ENCODE assay signal across 1 cellular context in genomic region chr19:5827891-5828660, GRCh38.
A peak's percentile ranks its signal among the peaks of the same experiment; 100 is the strongest.
TF ChIP-seq lines count a peak whose summit lies in the region.

No MANE protein-coding gene starts in this region.

TF ChIP-seq in SK-N-SH, 30 proteins besides CTCF, POLR2A, EP300 and RAD21 (continued from another document):
- TF ChIP-seq, protein P1, sequence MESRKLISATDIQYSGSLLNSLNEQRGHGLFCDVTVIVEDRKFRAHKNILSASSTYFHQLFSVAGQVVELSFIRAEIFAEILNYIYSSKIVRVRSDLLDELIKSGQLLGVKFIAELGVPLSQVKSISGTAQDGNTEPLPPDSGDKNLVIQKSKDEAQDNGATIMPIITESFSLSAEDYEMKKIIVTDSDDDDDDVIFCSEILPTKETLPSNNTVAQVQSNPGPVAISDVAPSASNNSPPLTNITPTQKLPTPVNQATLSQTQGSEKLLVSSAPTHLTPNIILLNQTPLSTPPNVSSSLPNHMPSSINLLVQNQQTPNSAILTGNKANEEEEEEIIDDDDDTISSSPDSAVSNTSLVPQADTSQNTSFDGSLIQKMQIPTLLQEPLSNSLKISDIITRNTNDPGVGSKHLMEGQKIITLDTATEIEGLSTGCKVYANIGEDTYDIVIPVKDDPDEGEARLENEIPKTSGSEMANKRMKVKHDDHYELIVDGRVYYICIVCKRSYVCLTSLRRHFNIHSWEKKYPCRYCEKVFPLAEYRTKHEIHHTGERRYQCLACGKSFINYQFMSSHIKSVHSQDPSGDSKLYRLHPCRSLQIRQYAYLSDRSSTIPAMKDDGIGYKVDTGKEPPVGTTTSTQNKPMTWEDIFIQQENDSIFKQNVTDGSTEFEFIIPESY (IDR thresholded peaks at IDR 0.05; ENCODE audit: borderline replicate concordance, low read depth), result peak; percentile 98
- TF ChIP-seq GABPA (IDR thresholded peaks at IDR 0.05; ENCODE audit: low read depth) (no peak), NRF1 (IDR thresholded peaks at IDR 0.05; ENCODE audit: low read depth, low read length) (peak; percentile 73), CHD2 (IDR thresholded peaks at IDR 0.05; ENCODE audit: low read length, partially characterized antibody) (peak; percentile 100), USF2 (IDR thresholded peaks at IDR 0.05; ENCODE audit: borderline replicate concordance, low read depth, low read length) (no peak), RXRA (IDR thresholded peaks at IDR 0.05; ENCODE audit: borderline replicate concordance, low read depth) (no peak), ELF1 (IDR thresholded peaks at IDR 0.05) (no peak), SIN3A (IDR thresholded peaks at IDR 0.05; ENCODE audit: borderline replicate concordance, low read depth, low read length) (peak; percentile 75; the same call in 1 of the 2 replicates), YY1 (IDR thresholded peaks at IDR 0.05; ENCODE audit: low read depth) (0 out of 2 replicates have a peak, but pooled peaks have one; percentile 40), TAF1 (IDR thresholded peaks at IDR 0.05; ENCODE audit: borderline replicate concordance, low read depth, low read length) (peak; percentile 73), FOXJ3 (CRISPR knock-in tag; IDR thresholded peaks at IDR 0.05) (0 out of 2 replicates have a peak, but pooled peaks have one; percentile 32), JUND (IDR thresholded peaks at IDR 0.05) (no peak; the same call in 1 of the 2 replicates), SMC3 (IDR thresholded peaks at IDR 0.05; ENCODE audit: low read depth, low read length) (no peak), NFIC (IDR thresholded peaks at IDR 0.05; ENCODE audit: borderline replicate concordance) (no peak), EZH2phosphoT487 (IDR thresholded peaks at IDR 0.05; ENCODE audit: borderline replicate concordance, low read depth) (no peak), FOSL2 (IDR thresholded peaks at IDR 0.05; ENCODE audit: borderline replicate concordance, low read depth) (peak; percentile 86; the same call in 1 of the 2 replicates), REST (IDR thresholded peaks at IDR 0.05; ENCODE audit: low read depth, low read length) (0 out of 2 replicates have a peak, but pooled peaks have one; percentile 20), FOXM1 (IDR thresholded peaks at IDR 0.05; ENCODE audit: low read depth) (no peak), MAX (IDR thresholded peaks at IDR 0.05; ENCODE audit: low read depth) (peak; percentile 89), RFX5 (IDR thresholded peaks at IDR 0.05; ENCODE audit: low read length) (no peak), PBX3 (IDR thresholded peaks at IDR 0.05) (no peak)
- TF ChIP-seq, protein P2, sequence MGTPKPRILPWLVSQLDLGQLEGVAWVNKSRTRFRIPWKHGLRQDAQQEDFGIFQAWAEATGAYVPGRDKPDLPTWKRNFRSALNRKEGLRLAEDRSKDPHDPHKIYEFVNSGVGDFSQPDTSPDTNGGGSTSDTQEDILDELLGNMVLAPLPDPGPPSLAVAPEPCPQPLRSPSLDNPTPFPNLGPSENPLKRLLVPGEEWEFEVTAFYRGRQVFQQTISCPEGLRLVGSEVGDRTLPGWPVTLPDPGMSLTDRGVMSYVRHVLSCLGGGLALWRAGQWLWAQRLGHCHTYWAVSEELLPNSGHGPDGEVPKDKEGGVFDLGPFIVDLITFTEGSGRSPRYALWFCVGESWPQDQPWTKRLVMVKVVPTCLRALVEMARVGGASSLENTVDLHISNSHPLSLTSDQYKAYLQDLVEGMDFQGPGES (IDR thresholded peaks at IDR 0.05; ENCODE audit: low read depth, low read length), result no peak
- TF ChIP-seq, protein P3, sequence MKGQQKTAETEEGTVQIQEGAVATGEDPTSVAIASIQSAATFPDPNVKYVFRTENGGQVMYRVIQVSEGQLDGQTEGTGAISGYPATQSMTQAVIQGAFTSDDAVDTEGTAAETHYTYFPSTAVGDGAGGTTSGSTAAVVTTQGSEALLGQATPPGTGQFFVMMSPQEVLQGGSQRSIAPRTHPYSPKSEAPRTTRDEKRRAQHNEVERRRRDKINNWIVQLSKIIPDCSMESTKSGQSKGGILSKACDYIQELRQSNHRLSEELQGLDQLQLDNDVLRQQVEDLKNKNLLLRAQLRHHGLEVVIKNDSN (IDR thresholded peaks at IDR 0.05; ENCODE audit: borderline replicate concordance, low read depth), result no peak
